ENCODE assay signal across 26 cellular contexts in the genomic region with DNA sequence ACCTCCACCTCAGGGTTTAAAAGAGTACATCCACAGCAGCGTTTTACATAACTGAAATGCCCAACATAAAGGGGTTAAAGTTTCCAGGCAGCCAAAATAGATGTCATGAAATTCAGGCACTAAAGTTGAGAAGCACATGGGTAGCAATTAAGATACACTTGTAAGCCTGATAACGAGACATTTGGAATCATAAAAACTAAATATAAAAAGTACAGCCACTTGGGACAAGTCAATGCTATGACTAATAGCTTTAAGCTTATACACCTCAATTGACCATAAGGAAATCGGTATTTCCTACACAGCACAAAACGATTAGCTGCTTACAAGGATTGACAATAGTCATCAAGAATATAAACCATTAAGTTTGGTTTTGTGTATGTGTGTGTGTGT. TPM values are rescaled to one million over a fixed set of nuclear protein-coding genes. Genes with fewer than 3 reads are reported as not detected.
DNase-seq lines count a peak whose midpoint lies in the region; ATAC-seq, FAIRE-seq and TF ChIP-seq lines count a peak whose summit lies in the region.
"Had no signal": no experiment of that assay in that cellular context is flagged by ENCODE, and none has a peak within 500 bp of the region (broad histone marks: within the 10 kb centered on the region; RNA-seq: fewer than 3 reads in every experiment).

No MANE protein-coding gene starts in this region.

- ATAC-seq in Panc1, result 0 out of 2 replicates have a peak, but pooled peaks have one; percentile 26
- ATAC-seq in lower lobe of right lung, result peak; percentile 31 to 37
- ATAC-seq: activated CD8-positive, alpha-beta memory T cell treated with anti-CD3 and anti-CD28 coated beads, Interleukin-2, amount 10 ng/mL, durations not matched to agents 7 days and 5 days; activated T-helper 17 cell treated with anti-CD3 and anti-CD28 coated beads, Interleukin-2, amount 50 U/mL, for 72 hours had no signal

- BruUV-seq in Panc1 (replicated peaks; lab: Mats Ljungman, UMichigan), result no TSS peak

- H3K4me3 ChIP-seq in Panc1 (ENCODE audit: low read depth in 2 of 2, low read length in 2 of 2) (no peak overlapping the region), fibroblast of mammary gland (ENCODE audit: control insufficient read depth, low read depth, low read length) (no peak overlapping the region), lower lobe of right lung (no peak overlapping the region)
- H3K4me3 ChIP-seq: colonic mucosa, smooth muscle cell, tibial artery had no signal

- peaks cover 29% of the 10 kb centered on the region for H3K36me3 Mint-ChIP-seq in chondrocyte (ENCODE audit: low read depth)

- TF ChIP-seq CTCF in Panc1 (IDR thresholded peaks at IDR 0.05), result no peak
- no peak for TF ChIP-seq CTCF in fibroblast of mammary gland (conservative IDR thresholded peaks at IDR 0.05; ENCODE audit: control insufficient read depth, insufficient read depth, low read depth, low read length)
- TF ChIP-seq CTCF in lower lobe of right lung (IDR thresholded peaks at IDR 0.05), result no peak
- no peak for TF ChIP-seq CTCF in GM10248 (IDR thresholded peaks at IDR 0.05; ENCODE audit: control extremely low read depth, extremely low read depth, low read depth, missing control alignments)
- TF ChIP-seq CTCF in chondrocyte (IDR thresholded peaks at IDR 0.05), result no peak

- intact Hi-C loops in Panc1 (cut with micrococcal nuclease; ENCODE audit: unreplicated experiment) (no loop called here), lower lobe of right lung (cut with DNase I) (no loop called here)

- H3K36me3 ChIP-seq in Panc1 (ENCODE audit: control insufficient read depth, insufficient read depth, low read length), result peaks cover 26% of the 10 kb centered on the region
- H3K36me3 ChIP-seq in lower lobe of right lung, result peaks cover 35% of the 10 kb centered on the region

- POLR2A ChIA-PET in Panc1 (lab: Charles Lee) (interaction anchor here (0.6 kb wide), 1 partner anchor 10 kb away, joined by 4 read pairs; no protein-coding TSS in a partner anchor), GM10248 (lab: Yijun Ruan, JAX) (interaction anchor here (0.7 to 2.2 kb wide), 2 partner anchors 10 to 235 kb away, joined by 3 to 10 read pairs; no protein-coding TSS in a partner anchor)

- H3K4me3 Mint-ChIP-seq in chondrocyte (ENCODE audit: unreplicated experiment), result no peak overlapping the region
- H3K4me3 Mint-ChIP-seq: activated CD4-positive, alpha-beta T cell treated with anti-CD3 and anti-CD28 coated beads, Interleukin-2, amount 10 ng/mL, durations not matched to agents 24 days and 14 days; activated CD8-positive, alpha-beta memory T cell treated with anti-CD3 and anti-CD28 coated beads, Interleukin-2, amount 10 ng/mL, durations not matched to agents 7 days and 5 days; activated naive CD8-positive, alpha-beta T cell treated with anti-CD3 and anti-CD28 coated beads for 36 hours; activated T-helper 17 cell treated with anti-CD3 and anti-CD28 coated beads, Interleukin-2, amount 50 U/mL, for 72 hours; CD4-positive, alpha-beta memory T cell; endodermal cell; stimulated activated naive CD8-positive, alpha-beta T cell treated with anti-CD3 and anti-CD28 coated beads, Interleukin-15, Interleukin-2, amounts not matched to agents 100 ng/mL and 50 ng/mL, for 24 hours had no signal

- FAIRE-seq in G401.6 (lab: Jason Lieb, UNC), result peak; percentile 15
- FAIRE-seq: H54 had no signal

- H3K4me1 ChIP-seq in Panc1 (ENCODE audit: control insufficient read depth, insufficient read depth, low read length), result no peaks in the 10 kb centered on the region
- no peaks in the 10 kb centered on the region for H3K4me1 ChIP-seq in lower lobe of right lung
- H3K4me1 ChIP-seq: colonic mucosa, tibial artery had no signal

- no peaks in the 10 kb centered on the region for H3K9me3 Mint-ChIP-seq in chondrocyte (ENCODE audit: low read depth)
- H3K9me3 Mint-ChIP-seq: activated CD4-positive, alpha-beta T cell treated with anti-CD3 and anti-CD28 coated beads, Interleukin-2, amount 10 ng/mL, durations not matched to agents 24 days and 14 days; activated naive CD8-positive, alpha-beta T cell treated with anti-CD3 and anti-CD28 coated beads for 36 hours; activated T-helper 17 cell treated with anti-CD3 and anti-CD28 coated beads, Interleukin-2, amount 50 U/mL, for 72 hours; endodermal cell; stimulated activated naive CD8-positive, alpha-beta T cell treated with anti-CD3 and anti-CD28 coated beads, Interleukin-15, Interleukin-2, amounts not matched to agents 100 ng/mL and 50 ng/mL, for 24 hours had no signal

- CTCF ChIA-PET in Panc1 (lab: Charles Lee) (no interaction called here), GM10248 (lab: Yijun Ruan, JAX) (interaction anchor here (0.9 to 6.8 kb wide), 5 partner anchors 10 to 232 kb away, joined by 3 to 34 read pairs (median 3); no protein-coding TSS in a partner anchor)

- H3K4me1 Mint-ChIP-seq in chondrocyte (ENCODE audit: low read depth), result no peaks in the 10 kb centered on the region
- H3K4me1 Mint-ChIP-seq: activated CD8-positive, alpha-beta memory T cell treated with anti-CD3 and anti-CD28 coated beads, Interleukin-2, amount 10 ng/mL, durations not matched to agents 7 days and 5 days; activated naive CD8-positive, alpha-beta T cell treated with anti-CD3 and anti-CD28 coated beads for 36 hours; activated T-helper 17 cell treated with anti-CD3 and anti-CD28 coated beads, Interleukin-2, amount 50 U/mL, for 72 hours; CD4-positive, alpha-beta memory T cell; endodermal cell had no signal

- DNase-seq in Panc1 (ENCODE audit: low read depth, low spot score) (no peak), fibroblast of mammary gland (ENCODE audit: low read depth) (peak; percentile 62), lower lobe of right lung (no peak), AG08396 (ENCODE audit: low spot score) (no peak), GM10248 (ENCODE audit: extremely low spot score) (no peak), NCI-H226 (no peak), chondrocyte (ENCODE audit: low spot score) (no peak)
- DNase-seq: activated CD4-positive, alpha-beta T cell treated with anti-CD3 and anti-CD28 coated beads, Interleukin-2, amount 10 ng/mL, durations not matched to agents 24 days and 14 days; activated CD8-positive, alpha-beta memory T cell treated with anti-CD3 and anti-CD28 coated beads, Interleukin-2, amount 10 ng/mL, durations not matched to agents 7 days and 5 days; activated naive CD8-positive, alpha-beta T cell treated with anti-CD3 and anti-CD28 coated beads for 36 hours; CD4-positive, alpha-beta memory T cell; colonic mucosa; endodermal cell; kidney glomerular epithelial cell; midbrain; NCI-H1417 treated with DMSO at 0.1 percent for 48 hours; NCI-H526; SIG-M5; stimulated activated CD4-positive, alpha-beta T cell treated with anti-CD3 and anti-CD28 coated beads, Interleukin-4, amount 100 ng/mL, for 1 hour; T-helper 1 cell; tibial artery had no signal

- no peaks in the 10 kb centered on the region for H3K27me3 ChIP-seq in Panc1 (ENCODE audit: control insufficient read depth, insufficient read depth, low read length)
- no peaks in the 10 kb centered on the region for H3K27me3 ChIP-seq in lower lobe of right lung (ENCODE audit: low read depth)
- H3K27me3 ChIP-seq: colonic mucosa, tibial artery had no signal

- H3K27ac Mint-ChIP-seq in chondrocyte (ENCODE audit: unreplicated experiment), result no peak overlapping the region
- H3K27ac Mint-ChIP-seq: activated CD4-positive, alpha-beta T cell treated with anti-CD3 and anti-CD28 coated beads, Interleukin-2, amount 10 ng/mL, durations not matched to agents 24 days and 14 days; activated CD8-positive, alpha-beta memory T cell treated with anti-CD3 and anti-CD28 coated beads, Interleukin-2, amount 10 ng/mL, durations not matched to agents 7 days and 5 days; activated naive CD8-positive, alpha-beta T cell treated with anti-CD3 and anti-CD28 coated beads for 36 hours; activated T-helper 17 cell treated with anti-CD3 and anti-CD28 coated beads, Interleukin-2, amount 50 U/mL, for 72 hours; CD4-positive, alpha-beta memory T cell; endodermal cell; stimulated activated naive CD8-positive, alpha-beta T cell treated with anti-CD3 and anti-CD28 coated beads, Interleukin-15, Interleukin-2, amounts not matched to agents 100 ng/mL and 50 ng/mL, for 24 hours had no signal

- in situ Hi-C loops in Panc1 (cut with HindIII; ENCODE audit: low pct_unique_long_range_greater_than_20kb, low sequenced_read_pairs), result no loop called here

- H3K27ac ChIP-seq in Panc1 (ENCODE audit: low read length), result no peak overlapping the region
- H3K27ac ChIP-seq in lower lobe of right lung, result no peak overlapping the region
- H3K27ac ChIP-seq: colonic mucosa, tibial artery had no signal

- no peaks in the 10 kb centered on the region for H3K9me3 ChIP-seq in Panc1 (ENCODE audit: control insufficient read depth, insufficient read depth, low read depth, low read length)
- H3K9me3 ChIP-seq in lower lobe of right lung, result no peaks in the 10 kb centered on the region
- H3K9me3 ChIP-seq: colonic mucosa, tibial artery had no signal

- H3K27me3 Mint-ChIP-seq in chondrocyte (ENCODE audit: low read depth), result no peaks in the 10 kb centered on the region
- H3K27me3 Mint-ChIP-seq: activated CD8-positive, alpha-beta memory T cell treated with anti-CD3 and anti-CD28 coated beads, Interleukin-2, amount 10 ng/mL, durations not matched to agents 7 days and 5 days; activated T-helper 17 cell treated with anti-CD3 and anti-CD28 coated beads, Interleukin-2, amount 50 U/mL, for 72 hours; CD4-positive, alpha-beta memory T cell; stimulated activated naive CD8-positive, alpha-beta T cell treated with anti-CD3 and anti-CD28 coated beads, Interleukin-15, Interleukin-2, amounts not matched to agents 100 ng/mL and 50 ng/mL, for 24 hours had no signal

RNA-seq across cellular contexts. Expression of gene PTP4A1, which starts 11.8 kb away (rescaled TPM):
- total RNA-seq in Panc1 (2021; ENCODE audit: unreplicated experiment) (71.0 TPM), lower lobe of right lung (57.6 TPM), chondrocyte (75.7 to 108 TPM (median 99.2 TPM) in 3 replicates)
- 29.3 TPM for polyA plus RNA-seq in Panc1 (2012; ENCODE audit: insufficient read length)

RNA-seq across cellular contexts. Expression of gene PHF3, which starts 51.5 kb away (rescaled TPM):
- total RNA-seq in Panc1 (2021; ENCODE audit: unreplicated experiment) (40.0 TPM), lower lobe of right lung (65.4 TPM), chondrocyte (34.6 to 42.1 TPM (median 34.7 TPM) in 3 replicates)
- polyA plus RNA-seq in Panc1 (2012; ENCODE audit: insufficient read length), result 12.4 TPM
